8 cellular contexts compared by ENCODE assay signal in the genomic region with DNA sequence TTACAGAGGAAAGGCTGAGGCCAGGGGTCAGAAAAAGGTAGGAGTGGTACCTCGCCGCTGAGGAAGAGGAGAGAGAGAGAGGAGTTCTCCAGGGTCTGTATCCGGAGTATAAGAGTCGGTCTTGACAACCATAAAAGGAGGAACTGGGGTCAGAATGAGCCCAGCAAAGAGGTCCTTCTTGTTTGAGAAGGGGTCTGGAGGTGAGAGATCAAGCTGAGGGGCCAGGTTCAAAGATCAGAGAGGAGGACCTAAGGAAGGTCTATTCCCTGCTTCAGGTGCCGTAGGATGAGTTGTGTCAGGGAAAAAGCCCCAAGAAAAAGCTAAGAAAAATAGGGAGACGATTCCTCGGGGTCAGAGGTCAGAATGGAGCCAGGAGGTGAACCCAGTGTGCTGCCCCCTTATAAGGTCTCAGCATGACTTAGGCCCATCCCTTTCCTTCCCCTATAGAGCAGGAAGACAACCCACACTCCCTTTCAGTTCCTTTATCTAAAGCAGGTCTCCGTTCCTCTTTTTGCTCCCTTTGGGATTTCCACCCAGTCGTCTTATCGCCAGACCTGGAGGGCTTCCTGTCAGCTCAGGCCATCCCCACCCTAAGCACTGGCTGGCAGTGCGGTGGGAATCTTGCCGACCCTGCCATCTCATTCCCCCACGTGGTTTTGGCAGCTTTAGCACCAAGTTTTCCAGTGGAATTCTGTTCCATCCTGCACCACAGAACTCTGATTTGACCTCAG. TPM values are rescaled to one million over a fixed set of nuclear protein-coding genes. Genes with fewer than 3 reads are reported as not detected.
DNase-seq lines count a peak whose midpoint lies in the region; ATAC-seq and TF ChIP-seq lines count a peak whose summit lies in the region.

No MANE protein-coding gene starts in this region.

- DNase-seq in germinal center (ENCODE audit: low spot score), result peak; percentile 80
- DNase-seq in psoas muscle, result no peak
- no peak for DNase-seq in T1000 (lab: John Stamatoyannopoulos, UW)
- no peak for DNase-seq in stimulated activated CD4-positive, alpha-beta T cell treated with anti-CD3 and anti-CD28 coated beads, Interleukin-12 subunit alpha, Interleukin-12 subunit beta, amount 100 ng/mL, for 4 hours

- H3K27ac ChIP-seq in VCaP (peak overlapping the region; percentile 79), psoas muscle (peak overlapping the region; percentile 94)

- ATAC-seq in GM18868 (IDR thresholded peaks at IDR 0.05; ENCODE audit: unreplicated experiment), result peak; percentile 22
- peak; percentile 35 for ATAC-seq in HG03378 (IDR thresholded peaks at IDR 0.05; ENCODE audit: unreplicated experiment)
- ATAC-seq in psoas muscle, result no peak
- no peak for ATAC-seq in GM18519 (IDR thresholded peaks at IDR 0.05; ENCODE audit: low FRiP score, unreplicated experiment)

- 13 to 16% (median 14%) methylated on average over 13 of the region's 13 CpGs for WGBS in psoas muscle, 3 donors

- TF ChIP-seq CTCF in VCaP (conservative IDR thresholded peaks at IDR 0.05) (no peak), psoas muscle (IDR thresholded peaks at IDR 0.05) (no peak)

- intact Hi-C loops in psoas muscle (cut with DNase I), result loop anchor here in 1 of 2 donors (10.0 kb wide), 1 partner anchor 295 kb away; no protein-coding TSS in a partner anchor

- H3K27me3 ChIP-seq in psoas muscle (ENCODE audit: insufficient read depth in 3 of 3, low read length in 2 of 3), result no peaks in the 10 kb centered on the region

- H3K4me1 ChIP-seq in psoas muscle, result peaks cover 42% of the 10 kb centered on the region

- H3K36me3 ChIP-seq in psoas muscle (ENCODE audit: insufficient read depth in 1 of 2, low read depth in 1 of 2), result peaks cover 4 to 34% of the 10 kb centered on the region in 2 donors

- H3K9me3 ChIP-seq in psoas muscle, result no peaks in the 10 kb centered on the region

- H3K4me3 ChIP-seq in psoas muscle, result peak overlapping the region; percentile 92

RNA-seq across cellular contexts. Expression of a gene that starts 0.7 kb away (rescaled TPM):
- total RNA-seq in psoas muscle, result 10 to 100 TPM; 29.7 to 67.2 (median 37.4) TPM
- 10 to 100 TPM; 31.2 to 57.5 (median 38.7) TPM for polyA plus RNA-seq in psoas muscle

RNA-seq across cellular contexts. Expression of a gene that starts 53.7 kb away (rescaled TPM):
- total RNA-seq in psoas muscle, result not detected
- under 1 TPM in 1 of 3 donors, not detected in 2; 0.05 TPM for polyA plus RNA-seq in psoas muscle

Comparison
In these comparisons a context has a peak if more than half of its experiments do, and no peak if none do; other contexts are left out.
1. ATAC-seq: peak in GM18868 (single experiment) and HG03378 (single experiment); none in psoas muscle (0 of 4) and GM18519 (single experiment).